ENCODE assay signal across 1 cellular context in the genomic region with DNA sequence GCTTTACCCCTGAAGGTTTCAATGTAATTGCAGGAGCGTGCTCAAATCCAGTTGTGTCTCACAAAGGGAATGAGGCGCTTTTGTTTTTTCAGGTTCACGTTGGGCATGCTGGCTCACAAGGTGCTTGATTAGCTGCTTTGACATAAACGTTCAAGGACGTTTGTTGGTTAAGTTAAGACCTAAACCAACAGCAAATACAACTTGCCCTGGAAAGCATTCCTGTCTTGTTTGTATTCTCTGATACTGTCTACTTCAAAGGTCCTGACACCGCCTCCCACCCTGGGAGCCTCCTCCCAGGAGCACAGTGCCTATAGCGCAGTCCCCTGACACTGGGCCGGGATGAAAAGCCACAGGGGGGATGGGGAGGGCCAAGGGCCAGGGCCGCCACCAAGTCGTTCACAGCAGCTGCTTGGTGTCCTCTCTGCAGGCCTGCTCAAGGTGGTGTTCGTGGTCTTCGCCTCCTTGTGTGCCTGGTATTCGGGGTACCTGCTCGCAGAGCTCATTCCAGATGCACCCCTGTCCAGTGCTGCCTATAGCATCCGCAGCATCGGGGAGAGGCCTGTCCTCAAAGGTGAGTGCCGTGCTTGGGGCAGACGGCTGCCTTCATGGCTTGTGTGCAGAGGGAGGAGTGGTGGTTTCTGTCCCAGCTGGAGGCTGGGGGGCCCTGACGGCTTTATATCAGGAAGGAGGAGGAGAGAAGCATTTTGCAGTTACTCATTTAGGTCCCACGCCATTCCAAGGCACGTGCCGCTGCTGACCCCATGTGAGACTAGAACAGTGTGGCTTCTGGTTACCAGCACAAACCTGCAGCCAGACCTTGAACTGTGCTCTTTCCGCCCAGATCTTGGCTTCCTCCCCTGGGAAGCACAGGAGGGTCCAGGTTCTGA.
TF ChIP-seq lines count a peak whose summit lies in the region.

No MANE protein-coding gene starts in this region.

TF ChIP-seq in HepG2, 621 proteins besides CTCF, POLR2A, EP300 and RAD21 (continued from another document and continues in another):
- TF ChIP-seq, protein P1, sequence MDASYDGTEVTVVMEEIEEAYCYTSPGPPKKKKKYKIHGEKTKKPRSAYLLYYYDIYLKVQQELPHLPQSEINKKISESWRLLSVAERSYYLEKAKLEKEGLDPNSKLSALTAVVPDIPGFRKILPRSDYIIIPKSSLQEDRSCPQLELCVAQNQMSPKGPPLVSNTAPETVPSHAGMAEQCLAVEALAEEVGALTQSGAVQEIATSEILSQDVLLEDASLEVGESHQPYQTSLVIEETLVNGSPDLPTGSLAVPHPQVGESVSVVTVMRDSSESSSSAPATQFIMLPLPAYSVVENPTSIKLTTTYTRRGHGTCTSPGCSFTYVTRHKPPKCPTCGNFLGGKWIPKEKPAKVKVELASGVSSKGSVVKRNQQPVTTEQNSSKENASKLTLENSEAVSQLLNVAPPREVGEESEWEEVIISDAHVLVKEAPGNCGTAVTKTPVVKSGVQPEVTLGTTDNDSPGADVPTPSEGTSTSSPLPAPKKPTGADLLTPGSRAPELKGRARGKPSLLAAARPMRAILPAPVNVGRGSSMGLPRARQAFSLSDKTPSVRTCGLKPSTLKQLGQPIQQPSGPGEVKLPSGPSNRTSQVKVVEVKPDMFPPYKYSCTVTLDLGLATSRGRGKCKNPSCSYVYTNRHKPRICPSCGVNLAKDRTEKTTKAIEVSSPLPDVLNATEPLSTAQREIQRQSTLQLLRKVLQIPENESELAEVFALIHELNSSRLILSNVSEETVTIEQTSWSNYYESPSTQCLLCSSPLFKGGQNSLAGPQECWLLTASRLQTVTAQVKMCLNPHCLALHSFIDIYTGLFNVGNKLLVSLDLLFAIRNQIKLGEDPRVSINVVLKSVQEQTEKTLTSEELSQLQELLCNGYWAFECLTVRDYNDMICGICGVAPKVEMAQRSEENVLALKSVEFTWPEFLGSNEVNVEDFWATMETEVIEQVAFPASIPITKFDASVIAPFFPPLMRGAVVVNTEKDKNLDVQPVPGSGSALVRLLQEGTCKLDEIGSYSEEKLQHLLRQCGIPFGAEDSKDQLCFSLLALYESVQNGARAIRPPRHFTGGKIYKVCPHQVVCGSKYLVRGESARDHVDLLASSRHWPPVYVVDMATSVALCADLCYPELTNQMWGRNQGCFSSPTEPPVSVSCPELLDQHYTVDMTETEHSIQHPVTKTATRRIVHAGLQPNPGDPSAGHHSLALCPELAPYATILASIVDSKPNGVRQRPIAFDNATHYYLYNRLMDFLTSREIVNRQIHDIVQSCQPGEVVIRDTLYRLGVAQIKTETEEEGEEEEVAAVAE (CRISPR knock-in tag; IDR thresholded peaks at IDR 0.05; ENCODE audit: borderline replicate concordance), result no peak; the same call in 1 of the 2 replicates
- TF ChIP-seq, protein P2, sequence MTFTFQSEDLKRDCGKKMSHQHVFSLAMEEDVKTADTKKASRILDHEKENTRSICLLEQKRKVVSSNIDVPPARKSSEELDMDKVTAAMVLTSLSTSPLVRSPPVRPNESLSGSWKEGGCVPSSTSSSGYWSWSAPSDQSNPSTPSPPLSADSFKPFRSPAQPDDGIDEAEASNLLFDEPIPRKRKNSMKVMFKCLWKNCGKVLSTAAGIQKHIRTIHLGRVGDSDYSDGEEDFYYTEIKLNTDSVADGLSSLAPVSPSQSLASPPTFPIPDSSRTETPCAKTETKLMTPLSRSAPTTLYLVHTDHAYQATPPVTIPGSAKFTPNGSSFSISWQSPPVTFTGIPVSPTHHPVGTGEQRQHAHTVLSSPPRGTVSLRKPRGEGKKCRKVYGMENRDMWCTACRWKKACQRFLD (CRISPR knock-in tag; IDR thresholded peaks at IDR 0.05; ENCODE audit: borderline replicate concordance), result peak; percentile 81; the same call in 1 of the 2 replicates
- TF ChIP-seq, protein P3, sequence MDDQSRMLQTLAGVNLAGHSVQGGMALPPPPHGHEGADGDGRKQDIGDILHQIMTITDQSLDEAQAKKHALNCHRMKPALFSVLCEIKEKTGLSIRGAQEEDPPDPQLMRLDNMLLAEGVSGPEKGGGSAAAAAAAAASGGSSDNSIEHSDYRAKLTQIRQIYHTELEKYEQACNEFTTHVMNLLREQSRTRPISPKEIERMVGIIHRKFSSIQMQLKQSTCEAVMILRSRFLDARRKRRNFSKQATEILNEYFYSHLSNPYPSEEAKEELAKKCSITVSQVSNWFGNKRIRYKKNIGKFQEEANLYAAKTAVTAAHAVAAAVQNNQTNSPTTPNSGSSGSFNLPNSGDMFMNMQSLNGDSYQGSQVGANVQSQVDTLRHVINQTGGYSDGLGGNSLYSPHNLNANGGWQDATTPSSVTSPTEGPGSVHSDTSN (CRISPR knock-in tag; IDR thresholded peaks at IDR 0.05; ENCODE audit: borderline replicate concordance), result no peak
- TF ChIP-seq ZNF720 (CRISPR knock-in tag; IDR thresholded peaks at IDR 0.05), result no peak
- no peak for TF ChIP-seq ZNF761 (CRISPR knock-in tag; conservative IDR thresholded peaks at IDR 0.05)
- TF ChIP-seq, protein P4, sequence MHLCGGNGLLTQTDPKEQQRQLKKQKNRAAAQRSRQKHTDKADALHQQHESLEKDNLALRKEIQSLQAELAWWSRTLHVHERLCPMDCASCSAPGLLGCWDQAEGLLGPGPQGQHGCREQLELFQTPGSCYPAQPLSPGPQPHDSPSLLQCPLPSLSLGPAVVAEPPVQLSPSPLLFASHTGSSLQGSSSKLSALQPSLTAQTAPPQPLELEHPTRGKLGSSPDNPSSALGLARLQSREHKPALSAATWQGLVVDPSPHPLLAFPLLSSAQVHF (CRISPR knock-in tag; IDR thresholded peaks at IDR 0.05), result no peak
- TF ChIP-seq PRPF4 (IDR thresholded peaks at IDR 0.05; ENCODE audit: low read depth, low read length, poor library complexity, severe bottlenecking), result no peak
- TF ChIP-seq FOSL1 (CRISPR knock-in tag; IDR thresholded peaks at IDR 0.05; ENCODE audit: borderline replicate concordance), result no peak
- TF ChIP-seq BRD4 (CRISPR knock-in tag; IDR thresholded peaks at IDR 0.05), result peak; percentile 78
- TF ChIP-seq, protein P5, sequence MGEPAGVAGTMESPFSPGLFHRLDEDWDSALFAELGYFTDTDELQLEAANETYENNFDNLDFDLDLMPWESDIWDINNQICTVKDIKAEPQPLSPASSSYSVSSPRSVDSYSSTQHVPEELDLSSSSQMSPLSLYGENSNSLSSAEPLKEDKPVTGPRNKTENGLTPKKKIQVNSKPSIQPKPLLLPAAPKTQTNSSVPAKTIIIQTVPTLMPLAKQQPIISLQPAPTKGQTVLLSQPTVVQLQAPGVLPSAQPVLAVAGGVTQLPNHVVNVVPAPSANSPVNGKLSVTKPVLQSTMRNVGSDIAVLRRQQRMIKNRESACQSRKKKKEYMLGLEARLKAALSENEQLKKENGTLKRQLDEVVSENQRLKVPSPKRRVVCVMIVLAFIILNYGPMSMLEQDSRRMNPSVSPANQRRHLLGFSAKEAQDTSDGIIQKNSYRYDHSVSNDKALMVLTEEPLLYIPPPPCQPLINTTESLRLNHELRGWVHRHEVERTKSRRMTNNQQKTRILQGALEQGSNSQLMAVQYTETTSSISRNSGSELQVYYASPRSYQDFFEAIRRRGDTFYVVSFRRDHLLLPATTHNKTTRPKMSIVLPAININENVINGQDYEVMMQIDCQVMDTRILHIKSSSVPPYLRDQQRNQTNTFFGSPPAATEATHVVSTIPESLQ (CRISPR knock-in tag; conservative IDR thresholded peaks at IDR 0.05), result no peak
- TF ChIP-seq TBX2 (CRISPR knock-in tag; IDR thresholded peaks at IDR 0.05; ENCODE audit: borderline replicate concordance), result peak; percentile 97
- peak; percentile 53; the same call in 1 of the 2 replicates for TF ChIP-seq ARNT2 (CRISPR knock-in tag; IDR thresholded peaks at IDR 0.05; ENCODE audit: low read depth)
- TF ChIP-seq THAP11 (CRISPR knock-in tag; IDR thresholded peaks at IDR 0.05), result peak; percentile 24
- no peak for TF ChIP-seq LCORL (IDR thresholded peaks at IDR 0.05)
- TF ChIP-seq LCORL (CRISPR knock-in tag; IDR thresholded peaks at IDR 0.05), result peak; percentile 78
- no peak for TF ChIP-seq SUZ12 (IDR thresholded peaks at IDR 0.05; ENCODE audit: low read depth, low read length)
- TF ChIP-seq RBFOX2 (IDR thresholded peaks at IDR 0.05; ENCODE audit: low read depth, low read length), result peak; percentile 23; the same call in 1 of the 2 replicates
- peak; percentile 81 for TF ChIP-seq ZNF883 (CRISPR knock-in tag; IDR thresholded peaks at IDR 0.05; ENCODE audit: not compliant biosample characterization)
- TF ChIP-seq, protein P6, sequence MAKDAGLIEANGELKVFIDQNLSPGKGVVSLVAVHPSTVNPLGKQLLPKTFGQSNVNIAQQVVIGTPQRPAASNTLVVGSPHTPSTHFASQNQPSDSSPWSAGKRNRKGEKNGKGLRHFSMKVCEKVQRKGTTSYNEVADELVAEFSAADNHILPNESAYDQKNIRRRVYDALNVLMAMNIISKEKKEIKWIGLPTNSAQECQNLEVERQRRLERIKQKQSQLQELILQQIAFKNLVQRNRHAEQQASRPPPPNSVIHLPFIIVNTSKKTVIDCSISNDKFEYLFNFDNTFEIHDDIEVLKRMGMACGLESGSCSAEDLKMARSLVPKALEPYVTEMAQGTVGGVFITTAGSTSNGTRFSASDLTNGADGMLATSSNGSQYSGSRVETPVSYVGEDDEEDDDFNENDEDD (CRISPR knock-in tag; IDR thresholded peaks at IDR 0.05; ENCODE audit: borderline replicate concordance), result peak; percentile 63; the same call in 1 of the 2 replicates
- no peak for TF ChIP-seq SRSF9 (IDR thresholded peaks at IDR 0.05; ENCODE audit: borderline replicate concordance, insufficient read depth, low read depth, low read length, poor library complexity, severe bottlenecking)
- no peak for TF ChIP-seq HOXA9 (CRISPR knock-in tag; IDR thresholded peaks at IDR 0.05; ENCODE audit: borderline replicate concordance)
- TF ChIP-seq ZNF343 (CRISPR knock-in tag; IDR thresholded peaks at IDR 0.05), result no peak
- peak; percentile 29; the same call in 1 of the 2 replicates for TF ChIP-seq GABPB1 (CRISPR knock-in tag; IDR thresholded peaks at IDR 0.05)
- no peak for TF ChIP-seq REXO4 (CRISPR knock-in tag; IDR thresholded peaks at IDR 0.05; ENCODE audit: borderline replicate concordance)
- TF ChIP-seq NR2C2 (CRISPR knock-in tag; IDR thresholded peaks at IDR 0.05; ENCODE audit: borderline replicate concordance), result peak; percentile 57; the same call in 1 of the 2 replicates
- TF ChIP-seq, protein P7, sequence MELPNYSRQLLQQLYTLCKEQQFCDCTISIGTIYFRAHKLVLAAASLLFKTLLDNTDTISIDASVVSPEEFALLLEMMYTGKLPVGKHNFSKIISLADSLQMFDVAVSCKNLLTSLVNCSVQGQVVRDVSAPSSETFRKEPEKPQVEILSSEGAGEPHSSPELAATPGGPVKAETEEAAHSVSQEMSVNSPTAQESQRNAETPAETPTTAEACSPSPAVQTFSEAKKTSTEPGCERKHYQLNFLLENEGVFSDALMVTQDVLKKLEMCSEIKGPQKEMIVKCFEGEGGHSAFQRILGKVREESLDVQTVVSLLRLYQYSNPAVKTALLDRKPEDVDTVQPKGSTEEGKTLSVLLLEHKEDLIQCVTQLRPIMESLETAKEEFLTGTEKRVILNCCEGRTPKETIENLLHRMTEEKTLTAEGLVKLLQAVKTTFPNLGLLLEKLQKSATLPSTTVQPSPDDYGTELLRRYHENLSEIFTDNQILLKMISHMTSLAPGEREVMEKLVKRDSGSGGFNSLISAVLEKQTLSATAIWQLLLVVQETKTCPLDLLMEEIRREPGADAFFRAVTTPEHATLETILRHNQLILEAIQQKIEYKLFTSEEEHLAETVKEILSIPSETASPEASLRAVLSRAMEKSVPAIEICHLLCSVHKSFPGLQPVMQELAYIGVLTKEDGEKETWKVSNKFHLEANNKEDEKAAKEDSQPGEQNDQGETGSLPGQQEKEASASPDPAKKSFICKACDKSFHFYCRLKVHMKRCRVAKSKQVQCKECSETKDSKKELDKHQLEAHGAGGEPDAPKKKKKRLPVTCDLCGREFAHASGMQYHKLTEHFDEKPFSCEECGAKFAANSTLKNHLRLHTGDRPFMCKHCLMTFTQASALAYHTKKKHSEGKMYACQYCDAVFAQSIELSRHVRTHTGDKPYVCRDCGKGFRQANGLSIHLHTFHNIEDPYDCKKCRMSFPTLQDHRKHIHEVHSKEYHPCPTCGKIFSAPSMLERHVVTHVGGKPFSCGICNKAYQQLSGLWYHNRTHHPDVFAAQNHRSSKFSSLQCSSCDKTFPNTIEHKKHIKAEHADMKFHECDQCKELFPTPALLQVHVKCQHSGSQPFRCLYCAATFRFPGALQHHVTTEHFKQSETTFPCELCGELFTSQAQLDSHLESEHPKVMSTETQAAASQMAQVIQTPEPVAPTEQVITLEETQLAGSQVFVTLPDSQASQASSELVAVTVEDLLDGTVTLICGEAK (IDR thresholded peaks at IDR 0.05), result no peak
- TF ChIP-seq, protein P7 (CRISPR knock-in tag; IDR thresholded peaks at IDR 0.05), result no peak; the same call in 1 of the 2 replicates
- TF ChIP-seq NCOA1 (CRISPR knock-in tag; IDR thresholded peaks at IDR 0.05), result peak; percentile 68; the same call in 1 of the 2 replicates
- TF ChIP-seq RXRB (CRISPR knock-in tag; IDR thresholded peaks at IDR 0.05; ENCODE audit: borderline replicate concordance), result peak; percentile 85
- TF ChIP-seq ZNF780A (CRISPR knock-in tag; IDR thresholded peaks at IDR 0.05), result peak; percentile 28; the same call in 1 of the 2 replicates
